Comparison of ENCODE assay signal across 12 cellular contexts in the genomic region with DNA sequence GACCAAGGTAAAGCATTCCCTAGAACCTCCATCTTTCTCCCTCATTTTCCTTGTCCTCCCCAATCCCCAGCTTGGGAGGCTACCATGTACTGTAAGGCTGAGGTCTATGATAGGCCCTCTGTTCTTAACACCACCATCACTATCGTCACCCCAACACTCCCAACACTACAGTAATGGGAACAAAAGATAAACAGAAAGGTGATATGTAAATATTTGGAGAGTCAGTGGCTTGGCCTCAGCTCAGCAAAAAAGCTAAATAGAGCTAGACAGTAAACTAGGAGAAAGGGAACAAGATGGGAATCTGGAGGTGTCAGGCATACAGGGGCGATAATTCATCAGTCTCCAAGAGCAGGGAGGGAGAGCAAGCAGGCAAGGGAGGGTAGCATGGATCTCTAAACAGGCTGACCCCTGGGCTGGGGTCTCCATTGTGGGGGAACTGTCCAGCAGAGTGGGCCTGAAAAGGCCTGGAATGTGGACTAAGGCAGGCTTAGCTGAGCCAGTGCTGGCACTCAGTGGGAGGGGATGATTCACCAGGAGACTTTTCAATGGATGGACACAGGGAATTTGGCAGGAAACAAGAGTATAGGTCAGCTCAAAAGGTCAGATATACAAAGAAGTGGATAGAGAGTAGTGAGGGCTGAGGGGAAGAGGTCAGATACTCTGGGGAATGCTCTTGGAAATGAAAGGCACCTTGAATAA. TPM values are rescaled to one million over a fixed set of nuclear protein-coding genes. Genes with fewer than 3 reads are reported as not detected.
A peak's percentile ranks its signal among the peaks of the same experiment; 100 is the strongest.
DNase-seq lines count a peak whose midpoint lies in the region; ATAC-seq and TF ChIP-seq lines count a peak whose summit lies in the region.
"Had no signal": no experiment of that assay in that cellular context is flagged by ENCODE, and none has a peak within 500 bp of the region (broad histone marks: within the 10 kb centered on the region; RNA-seq: fewer than 3 reads in every experiment).

No MANE protein-coding gene starts in this region.

- ATAC-seq in RWPE2 (ENCODE audit: low read depth) (0 out of 3 replicates have a peak, but pooled peaks have one; percentile 38), GM18858 (IDR thresholded peaks at IDR 0.05; ENCODE audit: unreplicated experiment) (no peak), HG03432 (IDR thresholded peaks at IDR 0.05; ENCODE audit: unreplicated experiment) (no peak)
- ATAC-seq: left ventricle myocardium superior had no signal

- peaks cover 38% of the 10 kb centered on the region for H3K36me3 Mint-ChIP-seq in neural progenitor cell

- H3K27ac ChIP-seq in GM23248 (no peak overlapping the region), RWPE2 (ENCODE audit: poor library complexity, severe bottlenecking) (no peak overlapping the region), neural progenitor cell (no peak overlapping the region)
- H3K27ac ChIP-seq: testis had no signal

- H3K27me3 ChIP-seq in GM23248 (replicated peaks; ENCODE audit: insufficient read depth), result no peaks in the 10 kb centered on the region
- no peaks in the 10 kb centered on the region for H3K27me3 ChIP-seq in RWPE2 (ENCODE audit: insufficient read depth, poor library complexity, severe bottlenecking)
- peaks cover 47% of the 10 kb centered on the region for H3K27me3 ChIP-seq in neural progenitor cell
- H3K27me3 ChIP-seq: testis had no signal

- peak overlapping the region; percentile 83 for H3K27ac Mint-ChIP-seq in neural progenitor cell

- H4K20me1 ChIP-seq in GM23248 (ENCODE audit: insufficient read depth), result no peaks in the 10 kb centered on the region
- H4K20me1 ChIP-seq in neural progenitor cell (ENCODE audit: low read depth), result peaks cover 18% of the 10 kb centered on the region

- in situ Hi-C loops in GM23248 (cut with MboI), result no loop called here

- peaks cover 74% of the 10 kb centered on the region for H3K4me1 Mint-ChIP-seq in neural progenitor cell

- no peaks in the 10 kb centered on the region for H3K9me3 Mint-ChIP-seq in neural progenitor cell

- H3K9ac ChIP-seq in GM23248, result no peak overlapping the region
- H3K9ac ChIP-seq in neural progenitor cell, result no peak overlapping the region

- TF ChIP-seq CTCF in RWPE2 (IDR thresholded peaks at IDR 0.05; ENCODE audit: poor library complexity, severe bottlenecking) (no peak), neural progenitor cell (IDR thresholded peaks at IDR 0.05) (no peak)

- H3K27me3 Mint-ChIP-seq in neural progenitor cell (ENCODE audit: insufficient read depth, low read depth), result peaks cover 20% of the 10 kb centered on the region

- H3K4me1 ChIP-seq in GM23248 (ENCODE audit: insufficient read depth) (peaks cover 8% of the 10 kb centered on the region; the same call in 1 of the 2 replicates), RWPE2 (ENCODE audit: insufficient read depth, poor library complexity, severe bottlenecking) (peaks cover 7% of the 10 kb centered on the region), neural progenitor cell (peaks cover 39% of the 10 kb centered on the region)
- H3K4me1 ChIP-seq: testis had no signal

- no peak overlapping the region for H3K4me3 ChIP-seq in GM23248
- no peak overlapping the region for H3K4me3 ChIP-seq in RWPE2 (ENCODE audit: severe bottlenecking)
- H3K4me3 ChIP-seq in neural progenitor cell, result no peak overlapping the region
- H3K4me3 ChIP-seq: testis had no signal

- H3K4me2 ChIP-seq in GM23248 (ENCODE audit: unreplicated experiment), result no peak overlapping the region
- H3K4me2 ChIP-seq in neural progenitor cell, result peak overlapping the region; percentile 73

- H3K9me3 ChIP-seq in GM23248 (ENCODE audit: low read depth) (no peaks in the 10 kb centered on the region), RWPE2 (ENCODE audit: severe bottlenecking) (no peaks in the 10 kb centered on the region), neural progenitor cell (ENCODE audit: low read depth) (no peaks in the 10 kb centered on the region)
- H3K9me3 ChIP-seq: testis had no signal

- H3K36me3 ChIP-seq in GM23248 (ENCODE audit: low read depth) (no peaks in the 10 kb centered on the region), RWPE2 (ENCODE audit: low read depth) (no peaks in the 10 kb centered on the region), neural progenitor cell (no peaks in the 10 kb centered on the region)

- no peaks in the 10 kb centered on the region for H3F3A ChIP-seq in GM23248 (ENCODE audit: insufficient read depth)
- peaks cover 13% of the 10 kb centered on the region for H3F3A ChIP-seq in neural progenitor cell (ENCODE audit: low read depth)

- WGBS in GM23248 (ENCODE audit: low coverage in 1 of 2, low lambda C conversion rate in 2 of 2, missing lambda C conversion rate in 2 of 2), 2 experiments, result 96 to 97% methylated on average over 2 of the region's 2 CpGs

- peak overlapping the region; percentile 62 for H3K4me3 Mint-ChIP-seq in neural progenitor cell

- no peaks in the 10 kb centered on the region for H3K79me2 ChIP-seq in GM23248 (ENCODE audit: insufficient read depth)
- no peaks in the 10 kb centered on the region for H3K79me2 ChIP-seq in neural progenitor cell (ENCODE audit: low read depth)

- H3K9me2 ChIP-seq in GM23248 (ENCODE audit: insufficient read depth), result no peaks in the 10 kb centered on the region

- H2AFZ ChIP-seq in GM23248 (no peak overlapping the region), neural progenitor cell (replicated peaks) (no peak overlapping the region)

- DNase-seq in GM23248 (peak; percentile 69), RWPE2 (ENCODE audit: low spot score) (no peak), fibroblast of gingiva (ENCODE audit: low read depth) (peak; percentile 78), neural progenitor cell (ENCODE audit: low spot score) (peak; percentile 96), NCI-H2107 (lab: John Stamatoyannopoulos, UW) (no peak)
- no peak for DNase-seq in NK-92 treated with Interleukin-12 subunit alpha and Interleukin-12 subunit beta, amount 100 ng/mL, for 24 hours (lab: John Stamatoyannopoulos, UW)
- DNase-seq: left ventricle myocardium superior, MM.1S, NCI-H748 treated with DMSO at 0.1 percent for 48 hours, testis had no signal

RNA-seq across cellular contexts. Expression of a gene that starts 6.7 kb away (rescaled TPM):
- total RNA-seq in GM23248 (2014; rRNA removed; shearing (Covaris generic)), result 0.13 and 2.1 TPM in 2 replicates
- polyA plus RNA-seq in GM23248 (2016; fragmentation: Nextera tagmentation; extraction: Ambion mirVana), result 0.43 and 0.61 TPM in 2 replicates
- total RNA-seq in neural progenitor cell (ENCODE audit: low replicate concordance), result 1.6 and 2.9 TPM in 2 replicates

Comparison
In these comparisons a context has a peak if more than half of its experiments do, and no peak if none do; other contexts are left out.
1. DNase-seq: peak in GM23248 (single experiment), fibroblast of gingiva (single experiment) and neural progenitor cell (single experiment); none in RWPE2 (single experiment), NCI-H2107 (single experiment) and NK-92 treated with Interleukin-12 subunit alpha and Interleukin-12 subunit beta, amount 100 ng/mL, for 24 hours (single experiment).